ENCODE assay signal across 1 cellular context in the genomic region with DNA sequence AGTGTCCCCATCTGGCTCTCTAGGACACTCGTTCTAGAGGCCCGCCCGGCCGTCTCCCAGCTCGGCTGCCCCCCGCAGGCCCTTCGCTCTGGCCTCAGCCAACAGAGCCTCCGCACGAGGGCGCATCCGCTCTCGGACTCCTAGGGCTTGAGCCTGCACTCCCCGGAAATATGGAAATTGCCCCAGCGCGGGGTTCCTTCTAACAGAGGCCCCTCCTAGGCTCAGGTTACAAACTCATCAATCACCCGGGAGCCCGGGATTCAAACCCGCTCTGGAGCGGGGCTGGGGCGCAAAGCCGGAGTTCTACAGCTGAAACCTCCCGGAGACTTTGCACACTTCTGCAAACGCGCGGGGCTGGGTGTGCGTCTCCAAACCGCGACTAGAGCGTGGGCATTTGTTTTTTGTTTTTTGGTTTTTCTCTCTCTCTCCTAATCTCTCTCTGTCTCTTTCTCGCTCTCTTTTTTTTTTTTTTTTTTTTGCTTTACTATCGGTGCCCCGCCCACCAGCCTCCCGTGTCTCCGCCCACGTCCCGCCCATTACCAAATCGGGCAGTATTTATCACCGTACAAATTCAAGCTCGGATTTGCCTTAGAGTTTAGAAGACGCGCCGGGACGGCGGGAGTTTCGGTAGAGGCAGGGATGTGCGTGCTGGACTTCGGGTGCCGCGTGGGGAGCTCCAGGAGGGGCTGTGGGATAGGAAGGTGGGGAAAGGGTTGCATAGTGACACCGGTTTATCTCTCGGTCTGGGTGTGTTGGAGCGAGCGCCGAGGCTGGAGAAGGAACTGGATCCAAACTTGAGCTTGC.
TF ChIP-seq lines count a peak whose summit lies in the region.

No MANE protein-coding gene starts in this region.

TF ChIP-seq in A549, 52 proteins besides CTCF, POLR2A, EP300 and RAD21 (continued from another document):
- TF ChIP-seq, protein P1, sequence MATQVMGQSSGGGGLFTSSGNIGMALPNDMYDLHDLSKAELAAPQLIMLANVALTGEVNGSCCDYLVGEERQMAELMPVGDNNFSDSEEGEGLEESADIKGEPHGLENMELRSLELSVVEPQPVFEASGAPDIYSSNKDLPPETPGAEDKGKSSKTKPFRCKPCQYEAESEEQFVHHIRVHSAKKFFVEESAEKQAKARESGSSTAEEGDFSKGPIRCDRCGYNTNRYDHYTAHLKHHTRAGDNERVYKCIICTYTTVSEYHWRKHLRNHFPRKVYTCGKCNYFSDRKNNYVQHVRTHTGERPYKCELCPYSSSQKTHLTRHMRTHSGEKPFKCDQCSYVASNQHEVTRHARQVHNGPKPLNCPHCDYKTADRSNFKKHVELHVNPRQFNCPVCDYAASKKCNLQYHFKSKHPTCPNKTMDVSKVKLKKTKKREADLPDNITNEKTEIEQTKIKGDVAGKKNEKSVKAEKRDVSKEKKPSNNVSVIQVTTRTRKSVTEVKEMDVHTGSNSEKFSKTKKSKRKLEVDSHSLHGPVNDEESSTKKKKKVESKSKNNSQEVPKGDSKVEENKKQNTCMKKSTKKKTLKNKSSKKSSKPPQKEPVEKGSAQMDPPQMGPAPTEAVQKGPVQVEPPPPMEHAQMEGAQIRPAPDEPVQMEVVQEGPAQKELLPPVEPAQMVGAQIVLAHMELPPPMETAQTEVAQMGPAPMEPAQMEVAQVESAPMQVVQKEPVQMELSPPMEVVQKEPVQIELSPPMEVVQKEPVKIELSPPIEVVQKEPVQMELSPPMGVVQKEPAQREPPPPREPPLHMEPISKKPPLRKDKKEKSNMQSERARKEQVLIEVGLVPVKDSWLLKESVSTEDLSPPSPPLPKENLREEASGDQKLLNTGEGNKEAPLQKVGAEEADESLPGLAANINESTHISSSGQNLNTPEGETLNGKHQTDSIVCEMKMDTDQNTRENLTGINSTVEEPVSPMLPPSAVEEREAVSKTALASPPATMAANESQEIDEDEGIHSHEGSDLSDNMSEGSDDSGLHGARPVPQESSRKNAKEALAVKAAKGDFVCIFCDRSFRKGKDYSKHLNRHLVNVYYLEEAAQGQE (IDR thresholded peaks at IDR 0.05): no peak
